22 cellular contexts compared by ENCODE assay signal in the genomic region with DNA sequence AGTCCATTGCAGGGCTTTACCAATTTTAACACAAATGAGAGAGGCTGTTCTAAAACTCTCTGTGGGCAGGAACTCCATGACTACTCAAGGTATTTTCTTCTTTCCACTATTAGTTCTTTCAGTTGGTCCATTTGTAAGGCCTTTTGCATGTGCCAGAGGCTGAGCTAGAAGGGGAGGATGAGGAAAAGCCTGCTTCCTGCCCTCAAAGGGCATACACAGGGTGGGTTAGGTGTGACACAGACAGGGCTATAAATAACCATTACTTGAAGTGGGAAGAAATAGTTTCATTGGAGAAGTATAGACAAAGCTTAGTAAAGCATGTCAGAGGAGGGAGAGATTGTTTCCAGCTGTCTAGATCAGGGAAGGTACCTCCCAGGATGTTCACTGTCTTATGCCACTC. TPM values are rescaled to one million over a fixed set of nuclear protein-coding genes. Genes with fewer than 3 reads are reported as not detected.
A peak's percentile ranks its signal among the peaks of the same experiment; 100 is the strongest.
DNase-seq lines count a peak whose midpoint lies in the region; ATAC-seq and TF ChIP-seq lines count a peak whose summit lies in the region.
"Had no signal": no experiment of that assay in that cellular context is flagged by ENCODE, and none has a peak within 500 bp of the region (broad histone marks: within the 10 kb centered on the region; RNA-seq: fewer than 3 reads in every experiment).

No MANE protein-coding gene starts in this region.

- no peak for DNase-seq in endothelial cell (ENCODE audit: low spot score)
- DNase-seq in left kidney (ENCODE audit: low read depth, low spot score), result peak; percentile 57
- DNase-seq in effector CD8-positive, alpha-beta T cell (lab: John Stamatoyannopoulos, UW), result no peak
- DNase-seq in SHP77 treated with DMSO at 0.1 percent for 48 hours (lab: John Stamatoyannopoulos, UW), result no peak
- DNase-seq: 8988T; ACHN; BE2C; C1 segment of cervical spinal cord; CD4-positive, alpha-beta memory T cell; CD4-positive, CD25-positive, alpha-beta regulatory T cell; CD8-positive, alpha-beta memory T cell; COR-L47; DMS 273 treated with DMSO at 0.1 percent for 48 hours; DMS153; DMS53; DMS79; DND-41; EL; GDM1 had no signal

- H3K4me1 Mint-ChIP-seq in endothelial cell (ENCODE audit: unreplicated experiment), result peaks cover 16% of the 10 kb centered on the region
- H3K4me1 Mint-ChIP-seq: CD14-positive monocyte; CD4-positive, alpha-beta memory T cell had no signal

- peak overlapping the region; percentile 48 for H3K4me3 Mint-ChIP-seq in endothelial cell (ENCODE audit: unreplicated experiment)
- H3K4me3 Mint-ChIP-seq: CD14-positive monocyte; CD4-positive, alpha-beta memory T cell; CD4-positive, CD25-positive, alpha-beta regulatory T cell; CD8-positive, alpha-beta memory T cell had no signal

- no peak overlapping the region for H3K27ac Mint-ChIP-seq in endothelial cell (ENCODE audit: unreplicated experiment)
- H3K27ac Mint-ChIP-seq: CD4-positive, alpha-beta memory T cell; CD4-positive, CD25-positive, alpha-beta regulatory T cell; CD8-positive, alpha-beta memory T cell had no signal

- peaks cover 9% of the 10 kb centered on the region for H3K9me3 Mint-ChIP-seq in endothelial cell (ENCODE audit: unreplicated experiment)

- TF ChIP-seq CTCF in endothelial cell (IDR thresholded peaks at IDR 0.05; ENCODE audit: unreplicated experiment), result no peak

- H3K36me3 Mint-ChIP-seq in endothelial cell (ENCODE audit: low read depth, unreplicated experiment), result peaks cover 17% of the 10 kb centered on the region
- H3K36me3 Mint-ChIP-seq: CD14-positive monocyte; CD4-positive, alpha-beta memory T cell; CD4-positive, CD25-positive, alpha-beta regulatory T cell; CD8-positive, alpha-beta memory T cell had no signal

- ATAC-seq in HG02840 (IDR thresholded peaks at IDR 0.05; ENCODE audit: low FRiP score, unreplicated experiment), result no peak
- ATAC-seq: GM12878 had no signal

- H3K27me3 Mint-ChIP-seq in endothelial cell (ENCODE audit: unreplicated experiment), result peaks cover 2% of the 10 kb centered on the region

RNA-seq across cellular contexts. Expression of a gene that starts 52.1 kb away (rescaled TPM):
- 165 TPM for total RNA-seq in endothelial cell (ENCODE audit: unreplicated experiment)
- total RNA-seq: CD4-positive, alpha-beta memory T cell; CD4-positive, CD25-positive, alpha-beta regulatory T cell; CD8-positive, alpha-beta memory T cell; GM12878 had no signal
